18 cellular contexts compared by ENCODE assay signal in the genomic region with DNA sequence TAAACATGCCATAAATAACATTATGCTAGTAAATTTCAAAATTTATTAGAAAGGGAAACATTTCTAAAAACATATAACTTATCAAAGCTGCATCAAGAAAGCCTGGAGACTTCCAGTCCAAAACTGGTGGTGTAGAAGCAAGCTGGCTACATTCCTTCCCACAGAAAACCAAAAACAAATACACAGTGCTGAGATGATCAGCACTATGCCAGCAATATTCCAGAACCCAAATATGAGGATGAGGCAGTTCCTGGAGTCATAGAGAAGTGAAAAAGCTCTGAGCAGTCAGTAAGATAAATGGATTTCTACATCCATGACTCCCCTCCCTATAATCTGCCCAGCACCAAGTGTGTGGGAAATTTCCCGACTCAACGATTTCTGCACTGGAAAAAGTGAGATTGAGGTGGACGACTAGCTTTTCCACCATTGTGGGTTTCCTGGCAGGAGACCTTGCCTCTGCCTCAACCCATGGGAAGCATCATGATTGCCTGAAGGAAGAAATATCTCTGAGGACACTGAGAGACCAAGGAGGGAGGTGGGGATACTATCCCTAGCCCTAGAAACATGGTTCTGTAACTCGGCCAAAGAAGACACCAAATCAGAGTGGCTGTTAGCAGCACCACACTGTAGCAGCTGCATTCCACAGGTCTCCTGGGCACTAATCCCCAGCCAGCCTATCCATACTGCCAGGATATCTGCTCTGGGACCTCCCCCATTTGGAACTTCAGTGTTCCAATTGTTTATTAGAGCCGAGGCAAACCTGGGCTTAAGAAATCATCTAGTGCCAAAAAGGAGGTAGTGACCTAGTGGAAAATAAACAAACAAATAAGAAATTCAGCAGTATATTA. TPM values are rescaled to one million over a fixed set of nuclear protein-coding genes. Genes with fewer than 3 reads are reported as not detected.
DNase-seq lines count a peak whose midpoint lies in the region; ATAC-seq, FAIRE-seq and TF ChIP-seq lines count a peak whose summit lies in the region.
"Had no signal": no experiment of that assay in that cellular context is flagged by ENCODE, and none has a peak within 500 bp of the region (broad histone marks: within the 10 kb centered on the region; RNA-seq: fewer than 3 reads in every experiment).

No MANE protein-coding gene starts in this region.

- no peak overlapping the region for H2AK5ac ChIP-seq in mesendoderm (ENCODE audit: low read length)

- no peak overlapping the region for H4K5ac ChIP-seq in mesendoderm (ENCODE audit: low read length)

- no peak for TF ChIP-seq RAD21 in A549 (conservative IDR thresholded peaks at IDR 0.05 in 1 of 2, IDR thresholded peaks at IDR 0.05 in 1 of 2)

- DNase-seq in A549 (ENCODE audit: low read depth in 1 of 2, low spot score in 1 of 2) (no peak), mesendoderm (peak; percentile 43), pancreas (no peak), SIG-M5 treated with dmso at 0.1 percent for 504 hours (lab: John Stamatoyannopoulos, UW; ENCODE audit: unreplicated experiment) (no peak), medulla oblongata (ENCODE audit: extremely low spot score) (no peak)
- DNase-seq: 8988T; ACHN; CD4-positive, CD25-positive, alpha-beta regulatory T cell; DMS53; GOT3; HCEC 1CT had no signal

- FAIRE-seq in A549 (lab: Jason Lieb, UNC) (no peak), pancreas (lab: Jason Lieb, UNC) (no peak)
- FAIRE-seq: G401.6, GM12891 had no signal

- H3K4me2 ChIP-seq in A549 (no peak overlapping the region), mesendoderm (ENCODE audit: low read length) (no peak overlapping the region)
- H3K4me2 ChIP-seq: BLaER1 treated with 17β-estradiol and CSF1 and Interleukin-3, amounts not matched to agents 10 nM and 100 nM had no signal

- H3K27ac ChIP-seq in A549 = no peak overlapping the region
- no peak overlapping the region for H3K27ac ChIP-seq in HEK293 (ENCODE audit: extremely low read depth, low read depth, low read length)
- peak overlapping the region; percentile 47 for H3K27ac ChIP-seq in ectodermal cell (ENCODE audit: insufficient read depth, low read depth, low read length, poor library complexity, severe bottlenecking)
- no peak overlapping the region for H3K27ac ChIP-seq in mesendoderm (ENCODE audit: low read depth, low read length)
- H3K27ac ChIP-seq in pancreas = no peak overlapping the region
- H3K27ac ChIP-seq: BLaER1 treated with 17β-estradiol and CSF1 and Interleukin-3, amounts not matched to agents 10 nM and 100 nM; HL-60 had no signal

- no peak overlapping the region for H3K4ac ChIP-seq in mesendoderm (ENCODE audit: low read depth, low read length)

- H3K36me3 ChIP-seq in HEK293 (ENCODE audit: control insufficient read depth in 2 of 2, insufficient read depth in 1 of 2, low read length in 2 of 2) (no peaks in the 10 kb centered on the region), ectodermal cell (ENCODE audit: control insufficient read depth, insufficient read depth, low read length) (no peaks in the 10 kb centered on the region), mesendoderm (ENCODE audit: control insufficient read depth, insufficient read depth, low read length) (no peaks in the 10 kb centered on the region), pancreas (no peaks in the 10 kb centered on the region)

- no peak overlapping the region for H4K8ac ChIP-seq in mesendoderm (ENCODE audit: low read depth, low read length)

- H3K9me3 ChIP-seq in A549 (no peaks in the 10 kb centered on the region), HEK293 (ENCODE audit: control insufficient read depth, insufficient read depth, low read depth, low read length) (no peaks in the 10 kb centered on the region; the same call in 1 of the 2 replicates), ectodermal cell (ENCODE audit: control insufficient read depth, low read length) (no peaks in the 10 kb centered on the region), pancreas (no peaks in the 10 kb centered on the region)

- CTCF ChIA-PET in A549 (lab: Yijun Ruan, JAX) = interaction anchor here (0.6 to 6.3 kb wide), 6 partner anchors 8 to 65 kb away, joined by 3 to 53 read pairs (median 5); no protein-coding TSS in a partner anchor
- CTCF ChIA-PET in HEK293 (lab: Yijun Ruan, JAX) = interaction anchor here (0.6 to 2.4 kb wide), 4 partner anchors 12 to 683 kb away, joined by 3 to 11 read pairs (median 4); no protein-coding TSS in a partner anchor

- POLR2A ChIA-PET in A549 (lab: Yijun Ruan, JAX) = interaction anchor here (0.7 kb wide), 1 partner anchor 337 kb away, joined by 3 read pairs; no protein-coding TSS in a partner anchor
- POLR2A ChIA-PET in HEK293 (lab: Yijun Ruan, JAX) = no interaction called here

- WGBS in A549 (ENCODE audit: missing lambda C conversion rate) = 77% methylated on average over 5 of the region's 5 CpGs
- WGBS in ectodermal cell, 2 experiments = 77 to 81% methylated on average over 5 of the region's 5 CpGs
- no CpG with 5 or more reads among the region's 5 CpGs for WGBS in mesendoderm (ENCODE audit: extremely low coverage, insufficient coverage, low lambda C conversion rate)
- 74 to 80% methylated on average over 5 of the region's 5 CpGs for WGBS in pancreas, 2 donors

- H2BK5ac ChIP-seq in mesendoderm (ENCODE audit: low read length) = no peak overlapping the region

- no peak overlapping the region for H3K56ac ChIP-seq in mesendoderm (ENCODE audit: low read length)

- no peak overlapping the region for H3K9ac ChIP-seq in mesendoderm (ENCODE audit: low read length)
- H3K9ac ChIP-seq: BLaER1 treated with 17β-estradiol and CSF1 and Interleukin-3, amounts not matched to agents 10 nM and 100 nM had no signal

- TF ChIP-seq CTCF in A549 (IDR thresholded peaks at IDR 0.05) (no peak), HEK293 (tag by site-specific recombination; IDR thresholded peaks at IDR 0.05) (no peak), pancreas (IDR thresholded peaks at IDR 0.05) (no peak)

- no peak overlapping the region for H2BK120ac ChIP-seq in mesendoderm (ENCODE audit: low read depth, low read length)

- no peak for ATAC-seq in A549
- no peak for ATAC-seq in pancreas
- ATAC-seq in GM21423 (IDR thresholded peaks at IDR 0.05; ENCODE audit: unreplicated experiment) = no peak

- intact Hi-C loops in pancreas (cut with DNase I) = no loop called here

- no peak overlapping the region for H2BK15ac ChIP-seq in mesendoderm (replicated peaks; ENCODE audit: low read depth)

- H3K79me2 ChIP-seq in mesendoderm (ENCODE audit: control insufficient read depth, insufficient read depth, low read length) = no peaks in the 10 kb centered on the region

- H3K4me1 ChIP-seq in A549 (no peaks in the 10 kb centered on the region), HEK293 (ENCODE audit: control insufficient read depth, insufficient read depth, low read length) (peaks cover 3% of the 10 kb centered on the region; the same call in 1 of the 2 replicates), ectodermal cell (ENCODE audit: control insufficient read depth, insufficient read depth, low read length) (no peaks in the 10 kb centered on the region), mesendoderm (ENCODE audit: control insufficient read depth, low read depth, low read length) (no peaks in the 10 kb centered on the region), pancreas (no peaks in the 10 kb centered on the region)

- H3K18ac ChIP-seq in mesendoderm (ENCODE audit: low read length) = no peak overlapping the region

- TF ChIP-seq POLR2A in A549 (IDR thresholded peaks at IDR 0.05; ENCODE audit: low read length) = no peak

- no peak overlapping the region for H3K4me3 ChIP-seq in A549
- H3K4me3 ChIP-seq in HEK293 (ENCODE audit: low read depth, low read length) = no peak overlapping the region
- no peak overlapping the region for H3K4me3 ChIP-seq in ectodermal cell (ENCODE audit: insufficient read depth, low read depth, low read length)
- no peak overlapping the region for H3K4me3 ChIP-seq in mesendoderm (ENCODE audit: low read length)
- H3K4me3 ChIP-seq in pancreas = no peak overlapping the region
- H3K4me3 ChIP-seq: BLaER1 treated with 17β-estradiol and CSF1 and Interleukin-3, amounts not matched to agents 10 nM and 100 nM had no signal

- H3K27me3 ChIP-seq in ectodermal cell (ENCODE audit: control insufficient read depth, insufficient read depth, low read length, poor library complexity, severe bottlenecking) (no peaks in the 10 kb centered on the region), mesendoderm (ENCODE audit: insufficient read depth, low read length, poor library complexity) (no peaks in the 10 kb centered on the region), pancreas (no peaks in the 10 kb centered on the region)
- H3K27me3 ChIP-seq: BLaER1 treated with 17β-estradiol and CSF1 and Interleukin-3, amounts not matched to agents 10 nM and 100 nM had no signal

- H3K23ac ChIP-seq in mesendoderm (ENCODE audit: low read length) = no peak overlapping the region

- H3K79me1 ChIP-seq in mesendoderm (ENCODE audit: low read length) = no peaks in the 10 kb centered on the region

- no peak for TF ChIP-seq EP300 in A549 (IDR thresholded peaks at IDR 0.05)

RNA-seq across cellular contexts. Expression of gene CLN6, which starts 11.8 kb away (rescaled TPM):
- polyA plus RNA-seq in A549 (2011; rRNA removed) (47.5 and 58.0 TPM in 2 replicates), A549 (2017; fragmentation: RNase III; extraction: RNeasy Plus Mini Kit Qiagen cat#74134 plus additional on column Dnase treatment) (69.5 to 74.0 TPM (median 69.7 TPM) in 3 replicates), pancreas (10 to 100 TPM; 15.7 to 23.3 TPM)
- 87.7 and 149 TPM in 2 replicates for polyA plus RNA-seq in A549 (2012; cell fraction: cytosol; rRNA removed)
- 166 and 173 TPM in 2 replicates for polyA plus RNA-seq in A549 (2012; cell fraction: nucleus; rRNA removed)
- polyA minus RNA-seq in A549 (2011; rRNA and poly(A)+ RNA removed) = 124 and 139 TPM in 2 replicates
- 78.6 TPM for polyA plus RNA-seq in ectodermal cell (2013, experiment 1 of 4)
- 83.7 TPM for polyA plus RNA-seq in ectodermal cell (2013, experiment 2 of 4)
- polyA plus RNA-seq in ectodermal cell (2013, experiment 3 of 4) = 49.3 TPM
- 55.8 TPM for polyA plus RNA-seq in ectodermal cell (2013, experiment 4 of 4)
- polyA plus RNA-seq in mesendoderm (2013, experiment 1 of 2) = 53.2 TPM
- polyA plus RNA-seq in mesendoderm (2013, experiment 2 of 2) = 52.3 TPM
- total RNA-seq in pancreas = 10 to 100 TPM; 10.6 to 18.1 (median 12.6) TPM

RNA-seq across cellular contexts. Expression of gene CALML4, which starts 36.2 kb away (rescaled TPM):
- polyA plus RNA-seq in A549 (2011; rRNA removed) (10.4 and 18.2 TPM in 2 replicates), A549 (2017; fragmentation: RNase III; extraction: RNeasy Plus Mini Kit Qiagen cat#74134 plus additional on column Dnase treatment) (11.0 to 13.8 TPM (median 12.1 TPM) in 3 replicates), pancreas (10 to 100 TPM; 12.9 to 31.4 TPM)
- polyA plus RNA-seq in A549 (2012; cell fraction: cytosol; rRNA removed) = 4.7 and 6.3 TPM in 2 replicates
- 16.2 and 20.8 TPM in 2 replicates for polyA plus RNA-seq in A549 (2012; cell fraction: nucleus; rRNA removed)
- 3.2 and 3.8 TPM in 2 replicates for polyA minus RNA-seq in A549 (2011; rRNA and poly(A)+ RNA removed)
- 15.0 TPM for polyA plus RNA-seq in ectodermal cell (2013, experiment 1 of 4)
- 15.6 TPM for polyA plus RNA-seq in ectodermal cell (2013, experiment 2 of 4)
- polyA plus RNA-seq in ectodermal cell (2013, experiment 3 of 4) = 7.9 TPM
- polyA plus RNA-seq in ectodermal cell (2013, experiment 4 of 4) = 8.1 TPM
- polyA plus RNA-seq in mesendoderm (2013, experiment 1 of 2) = 9.8 TPM
- 10.0 TPM for polyA plus RNA-seq in mesendoderm (2013, experiment 2 of 2)
- 1 to 10 TPM; 1.5 to 6.9 (median 4.4) TPM for total RNA-seq in pancreas

RNA-seq across cellular contexts. Expression of gene FEM1B, which starts 36.2 kb away (rescaled TPM):
- polyA plus RNA-seq in A549 (2011; rRNA removed) = 59.1 and 103 TPM in 2 replicates
- 13.8 and 19.7 TPM in 2 replicates for polyA plus RNA-seq in A549 (2012; cell fraction: cytosol; rRNA removed)
- polyA plus RNA-seq in A549 (2012; cell fraction: nucleus; rRNA removed) = 6.6 and 7.9 TPM in 2 replicates
- polyA plus RNA-seq in A549 (2017; fragmentation: RNase III; extraction: RNeasy Plus Mini Kit Qiagen cat#74134 plus additional on column Dnase treatment) = 18.4 to 19.7 TPM (median 19.5 TPM) in 3 replicates
- polyA minus RNA-seq in A549 (2011; rRNA and poly(A)+ RNA removed) = 242 and 289 TPM in 2 replicates
- 37.4 TPM for polyA plus RNA-seq in ectodermal cell (2013, experiment 1 of 4)
- 41.9 TPM for polyA plus RNA-seq in ectodermal cell (2013, experiment 2 of 4)
- polyA plus RNA-seq in ectodermal cell (2013, experiment 3 of 4) = 39.2 TPM
- polyA plus RNA-seq in ectodermal cell (2013, experiment 4 of 4) = 42.4 TPM
- 27.9 TPM for polyA plus RNA-seq in mesendoderm (2013, experiment 1 of 2)
- polyA plus RNA-seq in mesendoderm (2013, experiment 2 of 2) = 27.5 TPM
- 10 to 100 TPM in 5 of 6 donors, 1 to 10 TPM in 1; 7.7 to 25.4 (median 16.3) TPM for total RNA-seq in pancreas
- polyA plus RNA-seq in pancreas = 1 to 10 TPM; 3.5 to 7.9 TPM
